ENCODE assay signal across 2 cellular contexts in the genomic region with DNA sequence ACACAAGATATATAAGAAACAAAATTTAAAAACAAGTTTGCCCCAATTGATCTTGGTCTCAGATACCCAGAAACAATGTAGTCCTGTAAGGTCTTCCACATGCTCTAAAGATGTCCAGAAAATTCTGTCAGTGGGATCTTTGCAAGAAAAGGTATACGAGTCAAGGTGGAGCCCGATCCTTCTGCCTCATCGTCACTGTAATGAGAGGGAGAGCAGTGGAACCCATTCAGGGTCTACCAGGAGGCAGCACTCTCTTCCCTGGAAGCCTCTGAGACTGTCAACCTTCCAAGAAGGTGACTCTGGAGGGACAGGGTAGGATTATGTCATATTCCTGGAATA.
TF ChIP-seq lines count a peak whose summit lies in the region.

No MANE protein-coding gene starts in this region.

TF ChIP-seq in SK-N-SH, 30 proteins besides CTCF, POLR2A, EP300 and RAD21 (continued from another document):
- TF ChIP-seq, protein P1, sequence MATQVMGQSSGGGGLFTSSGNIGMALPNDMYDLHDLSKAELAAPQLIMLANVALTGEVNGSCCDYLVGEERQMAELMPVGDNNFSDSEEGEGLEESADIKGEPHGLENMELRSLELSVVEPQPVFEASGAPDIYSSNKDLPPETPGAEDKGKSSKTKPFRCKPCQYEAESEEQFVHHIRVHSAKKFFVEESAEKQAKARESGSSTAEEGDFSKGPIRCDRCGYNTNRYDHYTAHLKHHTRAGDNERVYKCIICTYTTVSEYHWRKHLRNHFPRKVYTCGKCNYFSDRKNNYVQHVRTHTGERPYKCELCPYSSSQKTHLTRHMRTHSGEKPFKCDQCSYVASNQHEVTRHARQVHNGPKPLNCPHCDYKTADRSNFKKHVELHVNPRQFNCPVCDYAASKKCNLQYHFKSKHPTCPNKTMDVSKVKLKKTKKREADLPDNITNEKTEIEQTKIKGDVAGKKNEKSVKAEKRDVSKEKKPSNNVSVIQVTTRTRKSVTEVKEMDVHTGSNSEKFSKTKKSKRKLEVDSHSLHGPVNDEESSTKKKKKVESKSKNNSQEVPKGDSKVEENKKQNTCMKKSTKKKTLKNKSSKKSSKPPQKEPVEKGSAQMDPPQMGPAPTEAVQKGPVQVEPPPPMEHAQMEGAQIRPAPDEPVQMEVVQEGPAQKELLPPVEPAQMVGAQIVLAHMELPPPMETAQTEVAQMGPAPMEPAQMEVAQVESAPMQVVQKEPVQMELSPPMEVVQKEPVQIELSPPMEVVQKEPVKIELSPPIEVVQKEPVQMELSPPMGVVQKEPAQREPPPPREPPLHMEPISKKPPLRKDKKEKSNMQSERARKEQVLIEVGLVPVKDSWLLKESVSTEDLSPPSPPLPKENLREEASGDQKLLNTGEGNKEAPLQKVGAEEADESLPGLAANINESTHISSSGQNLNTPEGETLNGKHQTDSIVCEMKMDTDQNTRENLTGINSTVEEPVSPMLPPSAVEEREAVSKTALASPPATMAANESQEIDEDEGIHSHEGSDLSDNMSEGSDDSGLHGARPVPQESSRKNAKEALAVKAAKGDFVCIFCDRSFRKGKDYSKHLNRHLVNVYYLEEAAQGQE (IDR thresholded peaks at IDR 0.05; ENCODE audit: low read depth, low read length), result no peak
- TF ChIP-seq NRF1 (IDR thresholded peaks at IDR 0.05; ENCODE audit: low read depth, low read length) (no peak), POLR2AphosphoS5 (IDR thresholded peaks at IDR 0.05; ENCODE audit: low read depth, low read length) (no peak), RFX5 (IDR thresholded peaks at IDR 0.05; ENCODE audit: low read length) (no peak), FOXM1 (IDR thresholded peaks at IDR 0.05; ENCODE audit: low read depth) (no peak), ELF1 (IDR thresholded peaks at IDR 0.05) (no peak), FOSL2 (IDR thresholded peaks at IDR 0.05; ENCODE audit: borderline replicate concordance, low read depth) (no peak), RXRA (IDR thresholded peaks at IDR 0.05; ENCODE audit: borderline replicate concordance, low read depth) (no peak), RCOR1 (IDR thresholded peaks at IDR 0.05; ENCODE audit: low read length) (no peak), MXI1 (IDR thresholded peaks at IDR 0.05; ENCODE audit: low read depth, low read length) (no peak)
- TF ChIP-seq, protein P2, sequence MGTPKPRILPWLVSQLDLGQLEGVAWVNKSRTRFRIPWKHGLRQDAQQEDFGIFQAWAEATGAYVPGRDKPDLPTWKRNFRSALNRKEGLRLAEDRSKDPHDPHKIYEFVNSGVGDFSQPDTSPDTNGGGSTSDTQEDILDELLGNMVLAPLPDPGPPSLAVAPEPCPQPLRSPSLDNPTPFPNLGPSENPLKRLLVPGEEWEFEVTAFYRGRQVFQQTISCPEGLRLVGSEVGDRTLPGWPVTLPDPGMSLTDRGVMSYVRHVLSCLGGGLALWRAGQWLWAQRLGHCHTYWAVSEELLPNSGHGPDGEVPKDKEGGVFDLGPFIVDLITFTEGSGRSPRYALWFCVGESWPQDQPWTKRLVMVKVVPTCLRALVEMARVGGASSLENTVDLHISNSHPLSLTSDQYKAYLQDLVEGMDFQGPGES (IDR thresholded peaks at IDR 0.05; ENCODE audit: low read depth, low read length), result no peak
- TF ChIP-seq, protein P3, sequence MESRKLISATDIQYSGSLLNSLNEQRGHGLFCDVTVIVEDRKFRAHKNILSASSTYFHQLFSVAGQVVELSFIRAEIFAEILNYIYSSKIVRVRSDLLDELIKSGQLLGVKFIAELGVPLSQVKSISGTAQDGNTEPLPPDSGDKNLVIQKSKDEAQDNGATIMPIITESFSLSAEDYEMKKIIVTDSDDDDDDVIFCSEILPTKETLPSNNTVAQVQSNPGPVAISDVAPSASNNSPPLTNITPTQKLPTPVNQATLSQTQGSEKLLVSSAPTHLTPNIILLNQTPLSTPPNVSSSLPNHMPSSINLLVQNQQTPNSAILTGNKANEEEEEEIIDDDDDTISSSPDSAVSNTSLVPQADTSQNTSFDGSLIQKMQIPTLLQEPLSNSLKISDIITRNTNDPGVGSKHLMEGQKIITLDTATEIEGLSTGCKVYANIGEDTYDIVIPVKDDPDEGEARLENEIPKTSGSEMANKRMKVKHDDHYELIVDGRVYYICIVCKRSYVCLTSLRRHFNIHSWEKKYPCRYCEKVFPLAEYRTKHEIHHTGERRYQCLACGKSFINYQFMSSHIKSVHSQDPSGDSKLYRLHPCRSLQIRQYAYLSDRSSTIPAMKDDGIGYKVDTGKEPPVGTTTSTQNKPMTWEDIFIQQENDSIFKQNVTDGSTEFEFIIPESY (IDR thresholded peaks at IDR 0.05; ENCODE audit: borderline replicate concordance, low read depth), result no peak
TF ChIP-seq in SK-N-SH: peak in this region for 0.

TF ChIP-seq in SK-N-SH treated with all-trans-retinoic acid at 6 μM for 48 hours, 23 proteins besides CTCF, POLR2A, EP300 and RAD21 (continued from another document):
- TF ChIP-seq, protein P4, sequence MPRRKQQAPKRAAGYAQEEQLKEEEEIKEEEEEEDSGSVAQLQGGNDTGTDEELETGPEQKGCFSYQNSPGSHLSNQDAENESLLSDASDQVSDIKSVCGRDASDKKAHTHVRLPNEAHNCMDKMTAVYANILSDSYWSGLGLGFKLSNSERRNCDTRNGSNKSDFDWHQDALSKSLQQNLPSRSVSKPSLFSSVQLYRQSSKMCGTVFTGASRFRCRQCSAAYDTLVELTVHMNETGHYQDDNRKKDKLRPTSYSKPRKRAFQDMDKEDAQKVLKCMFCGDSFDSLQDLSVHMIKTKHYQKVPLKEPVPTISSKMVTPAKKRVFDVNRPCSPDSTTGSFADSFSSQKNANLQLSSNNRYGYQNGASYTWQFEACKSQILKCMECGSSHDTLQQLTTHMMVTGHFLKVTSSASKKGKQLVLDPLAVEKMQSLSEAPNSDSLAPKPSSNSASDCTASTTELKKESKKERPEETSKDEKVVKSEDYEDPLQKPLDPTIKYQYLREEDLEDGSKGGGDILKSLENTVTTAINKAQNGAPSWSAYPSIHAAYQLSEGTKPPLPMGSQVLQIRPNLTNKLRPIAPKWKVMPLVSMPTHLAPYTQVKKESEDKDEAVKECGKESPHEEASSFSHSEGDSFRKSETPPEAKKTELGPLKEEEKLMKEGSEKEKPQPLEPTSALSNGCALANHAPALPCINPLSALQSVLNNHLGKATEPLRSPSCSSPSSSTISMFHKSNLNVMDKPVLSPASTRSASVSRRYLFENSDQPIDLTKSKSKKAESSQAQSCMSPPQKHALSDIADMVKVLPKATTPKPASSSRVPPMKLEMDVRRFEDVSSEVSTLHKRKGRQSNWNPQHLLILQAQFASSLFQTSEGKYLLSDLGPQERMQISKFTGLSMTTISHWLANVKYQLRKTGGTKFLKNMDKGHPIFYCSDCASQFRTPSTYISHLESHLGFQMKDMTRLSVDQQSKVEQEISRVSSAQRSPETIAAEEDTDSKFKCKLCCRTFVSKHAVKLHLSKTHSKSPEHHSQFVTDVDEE (CRISPR knock-in tag; IDR thresholded peaks at IDR 0.05), result no peak
- no peak for TF ChIP-seq CSDC2 (CRISPR knock-in tag; IDR thresholded peaks at IDR 0.05)
- no peak for TF ChIP-seq PPARA (CRISPR knock-in tag; IDR thresholded peaks at IDR 0.05; ENCODE audit: borderline replicate concordance)
- TF ChIP-seq, protein P5, sequence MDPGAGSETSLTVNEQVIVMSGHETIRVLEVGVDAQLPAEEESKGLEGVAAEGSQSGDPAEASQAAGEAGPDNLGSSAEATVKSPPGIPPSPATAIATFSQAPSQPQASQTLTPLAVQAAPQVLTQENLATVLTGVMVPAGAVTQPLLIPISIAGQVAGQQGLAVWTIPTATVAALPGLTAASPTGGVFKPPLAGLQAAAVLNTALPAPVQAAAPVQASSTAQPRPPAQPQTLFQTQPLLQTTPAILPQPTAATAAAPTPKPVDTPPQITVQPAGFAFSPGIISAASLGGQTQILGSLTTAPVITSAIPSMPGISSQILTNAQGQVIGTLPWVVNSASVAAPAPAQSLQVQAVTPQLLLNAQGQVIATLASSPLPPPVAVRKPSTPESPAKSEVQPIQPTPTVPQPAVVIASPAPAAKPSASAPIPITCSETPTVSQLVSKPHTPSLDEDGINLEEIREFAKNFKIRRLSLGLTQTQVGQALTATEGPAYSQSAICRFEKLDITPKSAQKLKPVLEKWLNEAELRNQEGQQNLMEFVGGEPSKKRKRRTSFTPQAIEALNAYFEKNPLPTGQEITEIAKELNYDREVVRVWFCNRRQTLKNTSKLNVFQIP (CRISPR knock-in tag; IDR thresholded peaks at IDR 0.05; ENCODE audit: borderline replicate concordance, low read depth), result no peak
- no peak for TF ChIP-seq ZNF70 (CRISPR knock-in tag; IDR thresholded peaks at IDR 0.05)
- TF ChIP-seq GLIS3 (CRISPR knock-in tag; IDR thresholded peaks at IDR 0.05), result no peak
- no peak for TF ChIP-seq ESRRG (CRISPR knock-in tag; IDR thresholded peaks at IDR 0.05)
- no peak for TF ChIP-seq ZNF8 (CRISPR knock-in tag; IDR thresholded peaks at IDR 0.05)
- no peak for TF ChIP-seq ZC3H10 (CRISPR knock-in tag; IDR thresholded peaks at IDR 0.05)
- no peak for TF ChIP-seq BACH2 (CRISPR knock-in tag; IDR thresholded peaks at IDR 0.05; ENCODE audit: borderline replicate concordance)
- TF ChIP-seq, protein P6, sequence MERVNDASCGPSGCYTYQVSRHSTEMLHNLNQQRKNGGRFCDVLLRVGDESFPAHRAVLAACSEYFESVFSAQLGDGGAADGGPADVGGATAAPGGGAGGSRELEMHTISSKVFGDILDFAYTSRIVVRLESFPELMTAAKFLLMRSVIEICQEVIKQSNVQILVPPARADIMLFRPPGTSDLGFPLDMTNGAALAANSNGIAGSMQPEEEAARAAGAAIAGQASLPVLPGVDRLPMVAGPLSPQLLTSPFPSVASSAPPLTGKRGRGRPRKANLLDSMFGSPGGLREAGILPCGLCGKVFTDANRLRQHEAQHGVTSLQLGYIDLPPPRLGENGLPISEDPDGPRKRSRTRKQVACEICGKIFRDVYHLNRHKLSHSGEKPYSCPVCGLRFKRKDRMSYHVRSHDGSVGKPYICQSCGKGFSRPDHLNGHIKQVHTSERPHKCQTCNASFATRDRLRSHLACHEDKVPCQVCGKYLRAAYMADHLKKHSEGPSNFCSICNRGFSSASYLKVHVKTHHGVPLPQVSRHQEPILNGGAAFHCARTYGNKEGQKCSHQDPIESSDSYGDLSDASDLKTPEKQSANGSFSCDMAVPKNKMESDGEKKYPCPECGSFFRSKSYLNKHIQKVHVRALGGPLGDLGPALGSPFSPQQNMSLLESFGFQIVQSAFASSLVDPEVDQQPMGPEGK (CRISPR knock-in tag; IDR thresholded peaks at IDR 0.05; ENCODE audit: borderline replicate concordance), result no peak
